In the genomic region with DNA sequence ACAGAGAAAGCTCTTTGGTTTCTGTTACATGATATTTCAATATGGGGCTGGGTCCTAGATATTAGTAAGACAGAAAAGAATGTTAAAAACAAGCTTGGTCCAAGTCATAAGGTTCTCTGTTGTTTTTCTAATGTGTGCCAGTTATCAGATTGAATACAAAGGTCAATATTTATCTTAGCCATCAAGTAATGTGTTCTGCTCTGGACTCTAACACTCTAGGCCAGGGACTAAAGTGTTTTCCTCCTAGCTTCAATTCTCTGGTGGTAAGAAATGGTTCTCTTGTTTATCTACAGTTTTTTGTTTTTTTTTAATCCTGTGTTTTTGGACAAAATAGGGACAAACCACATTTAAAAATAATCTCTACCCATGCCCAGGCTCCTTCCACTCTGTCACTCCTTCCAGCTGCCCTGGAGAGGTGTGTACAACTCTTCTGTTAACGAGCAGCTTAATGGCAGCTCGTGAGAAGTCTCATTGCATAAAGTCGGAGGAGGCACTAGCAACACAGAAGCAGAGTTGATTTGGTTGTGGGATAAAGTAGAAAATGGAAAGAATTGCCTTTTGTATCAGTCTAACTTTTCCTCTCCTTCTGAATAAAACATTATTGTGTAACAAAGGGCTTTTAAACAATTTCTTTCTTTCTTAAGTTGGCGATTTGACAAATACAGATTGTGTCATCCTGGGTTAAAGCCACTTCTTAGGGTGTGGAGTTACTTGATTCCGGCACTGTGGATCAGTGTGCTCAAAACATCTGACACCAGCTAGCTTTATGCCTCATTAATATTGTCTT, we compare ENCODE assay signal across 8 cellular contexts. TPM values are rescaled to one million over a fixed set of nuclear protein-coding genes. Genes with fewer than 3 reads are reported as not detected.
DNase-seq lines count a peak whose midpoint lies in the region; FAIRE-seq and TF ChIP-seq lines count a peak whose summit lies in the region.

No MANE protein-coding gene starts in this region.

- H3K27me3 ChIP-seq in bronchial epithelial cell (ENCODE audit: control insufficient read depth, insufficient read depth, low read length) (no peaks in the 10 kb centered on the region), liver (ENCODE audit: control insufficient read depth in 4 of 4, insufficient read depth in 4 of 4, low read length in 3 of 4) (no peaks in the 10 kb centered on the region), transverse colon (no peaks in the 10 kb centered on the region)

- DNase-seq in NCI-H1417 (lab: John Stamatoyannopoulos, UW) (peak; percentile 36 to 79 (median 44)), bronchial epithelial cell (ENCODE audit: low read depth) (peak; percentile 52), transverse colon (no peak), G401 (ENCODE audit: low spot score) (no peak), amniotic stem cell (lab: John Stamatoyannopoulos, UW) (no peak), T1000 (lab: John Stamatoyannopoulos, UW) (no peak), urothelium cell line (ENCODE audit: low spot score) (no peak)

- FAIRE-seq in bronchial epithelial cell (lab: Jason Lieb, UNC) (no peak), urothelium cell line (lab: Jason Lieb, UNC) (no peak)

- no peak for TF ChIP-seq POLR2A in transverse colon (IDR thresholded peaks at IDR 0.05)

- TF ChIP-seq CTCF in bronchial epithelial cell (IDR thresholded peaks at IDR 0.05; ENCODE audit: insufficient read depth, low read length, severe bottlenecking): no peak
- TF ChIP-seq CTCF in liver (IDR thresholded peaks at IDR 0.05; ENCODE audit: low read depth, low read length, missing input control): no peak
- TF ChIP-seq CTCF in transverse colon (IDR thresholded peaks at IDR 0.05): no peak

- peak in 1 of 2 donors; percentile 24 for TF ChIP-seq RAD21 in liver (IDR thresholded peaks at IDR 0.05)

- H3K4me3 ChIP-seq in bronchial epithelial cell (ENCODE audit: low read depth, low read length) (no peak overlapping the region), liver (ENCODE audit: low read depth in 1 of 3, low read length in 3 of 3) (no peak overlapping the region), transverse colon (no peak overlapping the region)

- H3K27ac ChIP-seq in liver (ENCODE audit: low read depth in 1 of 2, low read length in 2 of 2) (peak overlapping the region in 1 of 2 donors; percentile 31), transverse colon (peak overlapping the region; percentile 45 to 73 (median 54))

- 62% methylated on average over 5 of the region's 5 CpGs for WGBS in liver
- WGBS in transverse colon (ENCODE audit: low coverage in 1 of 2), 2 donors: 33 to 51% methylated on average over 3 to 5 of the region's 5 CpGs

- no peak overlapping the region for H3K9ac ChIP-seq in liver (ENCODE audit: low read depth in 1 of 2, low read length in 2 of 2)

- H3K9me3 ChIP-seq in liver (ENCODE audit: control insufficient read depth in 4 of 4, low read length in 3 of 4) (no peaks in the 10 kb centered on the region), transverse colon (no peaks in the 10 kb centered on the region)

- TF ChIP-seq EP300 in transverse colon (IDR thresholded peaks at IDR 0.05; ENCODE audit: low read depth): no peak

- in situ Hi-C loops in transverse colon (cut with MboI; ENCODE audit: low pct_ligation_motif_present in 1 of 4, low pct_unique_long_range_greater_than_20kb in 1 of 4, low sequenced_read_pairs in 3 of 4): no loop called here
- in situ Hi-C loops in G401 (cut with HindIII; ENCODE audit: low sequenced_read_pairs): no loop called here

- H3K36me3 ChIP-seq in bronchial epithelial cell (ENCODE audit: control insufficient read depth, insufficient read depth, low read length) (no peaks in the 10 kb centered on the region), liver (ENCODE audit: control insufficient read depth in 4 of 4, insufficient read depth in 3 of 4, low read depth in 1 of 4, low read length in 3 of 4) (no peaks in the 10 kb centered on the region), transverse colon (no peaks in the 10 kb centered on the region)

- peaks cover 3 to 7% (median 4%) of the 10 kb centered on the region in 4 donors for H3K4me1 ChIP-seq in liver (ENCODE audit: control insufficient read depth in 4 of 4, insufficient read depth in 4 of 4, low read length in 3 of 4)
- peaks cover 5 to 33% (median 8%) of the 10 kb centered on the region in 4 donors for H3K4me1 ChIP-seq in transverse colon

- intact Hi-C loops in transverse colon (cut with DNase I; ENCODE audit: low total_unique reads): no loop called here

TF ChIP-seq in liver, 16 proteins besides CTCF, POLR2A, EP300 and RAD21:
- peak in 1 of 2 donors; percentile 47 for TF ChIP-seq RXRA (IDR thresholded peaks at IDR 0.05)
- peak; percentile 35 for TF ChIP-seq FOXA1 (IDR thresholded peaks at IDR 0.05)
- peak; percentile 71 for TF ChIP-seq HNF4G (IDR thresholded peaks at IDR 0.05)
- TF ChIP-seq HNF4A (conservative IDR thresholded peaks at IDR 0.05): peak; percentile 94 to 96
- TF ChIP-seq EGR1 (IDR thresholded peaks at IDR 0.05; ENCODE audit: low read depth in 2 of 2): no peak
- TF ChIP-seq, protein P1, sequence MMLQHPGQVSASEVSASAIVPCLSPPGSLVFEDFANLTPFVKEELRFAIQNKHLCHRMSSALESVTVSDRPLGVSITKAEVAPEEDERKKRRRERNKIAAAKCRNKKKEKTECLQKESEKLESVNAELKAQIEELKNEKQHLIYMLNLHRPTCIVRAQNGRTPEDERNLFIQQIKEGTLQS (IDR thresholded peaks at IDR 0.05): no peak
- TF ChIP-seq, protein P2, sequence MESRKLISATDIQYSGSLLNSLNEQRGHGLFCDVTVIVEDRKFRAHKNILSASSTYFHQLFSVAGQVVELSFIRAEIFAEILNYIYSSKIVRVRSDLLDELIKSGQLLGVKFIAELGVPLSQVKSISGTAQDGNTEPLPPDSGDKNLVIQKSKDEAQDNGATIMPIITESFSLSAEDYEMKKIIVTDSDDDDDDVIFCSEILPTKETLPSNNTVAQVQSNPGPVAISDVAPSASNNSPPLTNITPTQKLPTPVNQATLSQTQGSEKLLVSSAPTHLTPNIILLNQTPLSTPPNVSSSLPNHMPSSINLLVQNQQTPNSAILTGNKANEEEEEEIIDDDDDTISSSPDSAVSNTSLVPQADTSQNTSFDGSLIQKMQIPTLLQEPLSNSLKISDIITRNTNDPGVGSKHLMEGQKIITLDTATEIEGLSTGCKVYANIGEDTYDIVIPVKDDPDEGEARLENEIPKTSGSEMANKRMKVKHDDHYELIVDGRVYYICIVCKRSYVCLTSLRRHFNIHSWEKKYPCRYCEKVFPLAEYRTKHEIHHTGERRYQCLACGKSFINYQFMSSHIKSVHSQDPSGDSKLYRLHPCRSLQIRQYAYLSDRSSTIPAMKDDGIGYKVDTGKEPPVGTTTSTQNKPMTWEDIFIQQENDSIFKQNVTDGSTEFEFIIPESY (IDR thresholded peaks at IDR 0.05): no peak
- TF ChIP-seq FOXA2 (IDR thresholded peaks at IDR 0.05): peak; percentile 84
- peak; percentile 74 for TF ChIP-seq SP1 (IDR thresholded peaks at IDR 0.05)
- no peak for TF ChIP-seq YY1 (IDR thresholded peaks at IDR 0.05)
- TF ChIP-seq JUND (IDR thresholded peaks at IDR 0.05): peak; percentile 16 to 49

RNA-seq across cellular contexts. Expression of a gene that starts 8.0 kb away (rescaled TPM):
- total RNA-seq in bronchial epithelial cell: 15.3 and 20.5 TPM in 2 replicates
- total RNA-seq in liver: 10 to 100 TPM in 1 of 2 donors, 1 to 10 TPM in 1; 8.3 to 10.1 TPM
- polyA plus RNA-seq in liver: 1 to 10 TPM; 6.3 to 6.5 TPM
- 10 to 100 TPM; 12.6 to 44.1 (median 22.3) TPM for total RNA-seq in transverse colon
- 1.9 and 3.9 TPM in 2 replicates for total RNA-seq in G401 (2014; rRNA removed; shearing (Covaris generic))

Comparison
In these comparisons a context has a peak if more than half of its experiments do, and no peak if none do; other contexts are left out.
1. DNase-seq: peak in NCI-H1417 (3 of 3) and bronchial epithelial cell (single experiment); none in transverse colon (single experiment), G401 (single experiment), amniotic stem cell (single experiment), T1000 (single experiment) and urothelium cell line (single experiment).